Comparison of ENCODE assay signal across 15 cellular contexts in genomic region chr1:82893712-82894111, GRCh38.
"Had no signal": no experiment of that assay in that cellular context is flagged by ENCODE, and none has a peak within 500 bp of the region (broad histone marks: within the 10 kb centered on the region; RNA-seq: fewer than 3 reads in every experiment).

No MANE protein-coding gene starts in this region.

- DNase-seq: effector memory CD4-positive, alpha-beta T cell; islet precursor cell; mammary epithelial cell; naive thymus-derived CD4-positive, alpha-beta T cell; posterior cingulate gyrus; small intestine; stimulated activated CD4-positive, alpha-beta T cell treated with anti-CD3 and anti-CD28 coated beads, Interleukin-12 subunit alpha, Interleukin-12 subunit beta, amount 100 ng/mL, for 4 hours; stimulated activated naive CD4-positive, alpha-beta T cell treated with Interleukin-2 at 50 U/mL for 16 hours; thyroid gland had no signal

- H3K36me3 ChIP-seq: neutrophil, right atrium auricular region, suprapubic skin, thyroid gland had no signal

- H3K27me3 ChIP-seq: neutrophil, right atrium auricular region, suprapubic skin, thyroid gland had no signal

- H3K36me3 Mint-ChIP-seq: naive thymus-derived CD4-positive, alpha-beta T cell; type B pancreatic cell had no signal

- ATAC-seq: esophagus mucosa; left lobe of liver; naive thymus-derived CD4-positive, alpha-beta T cell had no signal

- H3K4me3 ChIP-seq: right atrium auricular region, suprapubic skin, thyroid gland had no signal

- H3K27ac Mint-ChIP-seq: naive thymus-derived CD4-positive, alpha-beta T cell; type B pancreatic cell had no signal

- H3K4me3 Mint-ChIP-seq: naive thymus-derived CD4-positive, alpha-beta T cell; type B pancreatic cell had no signal

- H3K9me3 ChIP-seq: neutrophil, right atrium auricular region, suprapubic skin, thyroid gland had no signal

- H3K27ac ChIP-seq: neutrophil, right atrium auricular region, suprapubic skin, thyroid gland had no signal

- H3K27me3 Mint-ChIP-seq: naive thymus-derived CD4-positive, alpha-beta T cell; type B pancreatic cell had no signal

- H3K4me1 ChIP-seq: right atrium auricular region, suprapubic skin, thyroid gland had no signal
